2 cellular contexts compared by ENCODE assay signal in the genomic region with DNA sequence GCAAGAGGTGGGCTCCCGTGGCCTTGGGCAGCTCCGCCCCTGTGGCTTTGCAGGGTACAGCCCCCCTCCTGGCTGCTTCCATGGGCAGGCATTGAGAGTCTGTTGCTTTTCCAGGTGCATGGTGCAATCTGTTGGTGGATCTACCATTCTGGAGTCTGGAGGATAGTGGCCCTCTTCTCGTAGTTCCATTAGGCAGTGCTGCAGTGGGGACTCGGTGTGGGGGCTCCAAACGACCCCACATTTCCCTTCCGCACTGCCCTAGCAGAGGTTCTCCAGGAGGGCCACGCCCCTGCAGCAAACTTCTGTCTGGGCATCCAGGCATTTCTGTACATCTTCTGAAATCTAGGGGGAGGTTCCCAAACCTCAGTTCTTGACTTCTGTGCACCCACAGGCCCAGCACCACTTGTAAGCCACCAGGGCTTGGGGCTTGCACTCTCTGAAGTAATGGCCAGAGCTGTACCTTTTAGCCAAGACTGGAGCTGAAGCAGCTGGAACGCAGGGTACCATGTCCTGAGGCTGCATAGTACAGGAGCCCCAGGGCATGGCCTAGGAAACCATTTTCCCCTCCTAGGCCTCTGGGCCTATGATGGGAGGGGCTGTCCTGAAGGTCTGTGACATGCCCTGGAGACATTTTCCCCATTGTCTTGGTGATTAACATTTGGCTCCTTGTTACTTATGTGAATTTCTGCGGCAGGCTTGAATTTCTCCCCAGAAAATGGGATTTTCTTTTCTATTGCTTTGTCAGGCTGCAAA.
A peak's percentile ranks its signal among the peaks of the same experiment; 100 is the strongest.
TF ChIP-seq lines count a peak whose summit lies in the region.

No MANE protein-coding gene starts in this region.

TF ChIP-seq in HepG2, 621 proteins besides CTCF, POLR2A, EP300 and RAD21 (continued from another document and continues in another):
- TF ChIP-seq, protein P1, sequence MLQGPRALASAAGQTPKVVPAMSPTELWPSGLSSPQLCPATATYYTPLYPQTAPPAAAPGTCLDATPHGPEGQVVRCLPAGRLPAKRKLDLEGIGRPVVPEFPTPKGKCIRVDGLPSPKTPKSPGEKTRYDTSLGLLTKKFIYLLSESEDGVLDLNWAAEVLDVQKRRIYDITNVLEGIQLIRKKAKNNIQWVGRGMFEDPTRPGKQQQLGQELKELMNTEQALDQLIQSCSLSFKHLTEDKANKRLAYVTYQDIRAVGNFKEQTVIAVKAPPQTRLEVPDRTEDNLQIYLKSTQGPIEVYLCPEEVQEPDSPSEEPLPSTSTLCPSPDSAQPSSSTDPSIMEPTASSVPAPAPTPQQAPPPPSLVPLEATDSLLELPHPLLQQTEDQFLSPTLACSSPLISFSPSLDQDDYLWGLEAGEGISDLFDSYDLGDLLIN (CRISPR knock-in tag; IDR thresholded peaks at IDR 0.05; ENCODE audit: borderline replicate concordance) = no peak
- TF ChIP-seq WIZ (CRISPR knock-in tag; IDR thresholded peaks at IDR 0.05) = no peak
- TF ChIP-seq ZNF207 (IDR thresholded peaks at IDR 0.05; ENCODE audit: borderline replicate concordance) = no peak
- TF ChIP-seq, protein P2, sequence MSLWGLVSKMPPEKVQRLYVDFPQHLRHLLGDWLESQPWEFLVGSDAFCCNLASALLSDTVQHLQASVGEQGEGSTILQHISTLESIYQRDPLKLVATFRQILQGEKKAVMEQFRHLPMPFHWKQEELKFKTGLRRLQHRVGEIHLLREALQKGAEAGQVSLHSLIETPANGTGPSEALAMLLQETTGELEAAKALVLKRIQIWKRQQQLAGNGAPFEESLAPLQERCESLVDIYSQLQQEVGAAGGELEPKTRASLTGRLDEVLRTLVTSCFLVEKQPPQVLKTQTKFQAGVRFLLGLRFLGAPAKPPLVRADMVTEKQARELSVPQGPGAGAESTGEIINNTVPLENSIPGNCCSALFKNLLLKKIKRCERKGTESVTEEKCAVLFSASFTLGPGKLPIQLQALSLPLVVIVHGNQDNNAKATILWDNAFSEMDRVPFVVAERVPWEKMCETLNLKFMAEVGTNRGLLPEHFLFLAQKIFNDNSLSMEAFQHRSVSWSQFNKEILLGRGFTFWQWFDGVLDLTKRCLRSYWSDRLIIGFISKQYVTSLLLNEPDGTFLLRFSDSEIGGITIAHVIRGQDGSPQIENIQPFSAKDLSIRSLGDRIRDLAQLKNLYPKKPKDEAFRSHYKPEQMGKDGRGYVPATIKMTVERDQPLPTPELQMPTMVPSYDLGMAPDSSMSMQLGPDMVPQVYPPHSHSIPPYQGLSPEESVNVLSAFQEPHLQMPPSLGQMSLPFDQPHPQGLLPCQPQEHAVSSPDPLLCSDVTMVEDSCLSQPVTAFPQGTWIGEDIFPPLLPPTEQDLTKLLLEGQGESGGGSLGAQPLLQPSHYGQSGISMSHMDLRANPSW (CRISPR knock-in tag; IDR thresholded peaks at IDR 0.05; ENCODE audit: borderline replicate concordance) = no peak
- TF ChIP-seq ZNF687 (CRISPR knock-in tag; IDR thresholded peaks at IDR 0.05) = peak; percentile 36; the same call in 1 of the 2 replicates
- no peak for TF ChIP-seq SOX6 (IDR thresholded peaks at IDR 0.05)
- no peak for TF ChIP-seq SOX6 (CRISPR knock-in tag; IDR thresholded peaks at IDR 0.05)
- TF ChIP-seq ZNF709 (CRISPR knock-in tag; IDR thresholded peaks at IDR 0.05) = peak; percentile 71; the same call in 1 of the 2 replicates
- TF ChIP-seq SALL1 (CRISPR knock-in tag; IDR thresholded peaks at IDR 0.05) = peak; percentile 54; the same call in 1 of the 2 replicates
- no peak for TF ChIP-seq ZSCAN25 (CRISPR knock-in tag; IDR thresholded peaks at IDR 0.05)
- 0 out of 2 replicates have a peak, but pooled peaks have one; percentile 32 for TF ChIP-seq POLR2G (IDR thresholded peaks at IDR 0.05; ENCODE audit: low read depth, low read length)
- no peak for TF ChIP-seq AHR (CRISPR knock-in tag; IDR thresholded peaks at IDR 0.05)
- TF ChIP-seq AGO2 (optimal IDR thresholded peaks at IDR 0.05; ENCODE audit: low read depth, low read length) = no peak
- no peak for TF ChIP-seq ARNT (IDR thresholded peaks at IDR 0.05)
- TF ChIP-seq ATF1 (CRISPR knock-in tag; IDR thresholded peaks at IDR 0.05) = no peak
- TF ChIP-seq MED8 (CRISPR knock-in tag; IDR thresholded peaks at IDR 0.05; ENCODE audit: insufficient replicate concordance) = no peak
- peak; percentile 15; the same call in 1 of the 2 replicates for TF ChIP-seq ZMYM4 (CRISPR knock-in tag; IDR thresholded peaks at IDR 0.05)
- TF ChIP-seq ZNF543 (CRISPR knock-in tag; IDR thresholded peaks at IDR 0.05) = no peak
- no peak for TF ChIP-seq ZNF891 (CRISPR knock-in tag; IDR thresholded peaks at IDR 0.05)
- TF ChIP-seq, protein P3, sequence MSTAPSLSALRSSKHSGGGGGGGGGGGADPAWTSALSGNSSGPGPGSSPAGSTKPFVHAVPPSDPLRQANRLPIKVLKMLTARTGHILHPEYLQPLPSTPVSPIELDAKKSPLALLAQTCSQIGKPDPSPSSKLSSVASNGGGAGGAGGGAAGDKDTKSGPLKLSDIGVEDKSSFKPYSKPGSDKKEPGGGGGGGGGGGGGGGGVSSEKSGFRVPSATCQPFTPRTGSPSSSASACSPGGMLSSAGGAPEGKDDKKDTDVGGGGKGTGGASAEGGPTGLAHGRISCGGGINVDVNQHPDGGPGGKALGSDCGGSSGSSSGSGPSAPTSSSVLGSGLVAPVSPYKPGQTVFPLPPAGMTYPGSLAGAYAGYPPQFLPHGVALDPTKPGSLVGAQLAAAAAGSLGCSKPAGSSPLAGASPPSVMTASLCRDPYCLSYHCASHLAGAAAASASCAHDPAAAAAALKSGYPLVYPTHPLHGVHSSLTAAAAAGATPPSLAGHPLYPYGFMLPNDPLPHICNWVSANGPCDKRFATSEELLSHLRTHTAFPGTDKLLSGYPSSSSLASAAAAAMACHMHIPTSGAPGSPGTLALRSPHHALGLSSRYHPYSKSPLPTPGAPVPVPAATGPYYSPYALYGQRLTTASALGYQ (CRISPR knock-in tag; IDR thresholded peaks at IDR 0.05) = no peak

TF ChIP-seq in WTC11, 78 proteins besides CTCF, POLR2A, EP300 and RAD21 (continued from another document):
- TF ChIP-seq NFE2L1 (CRISPR knock-in tag; IDR thresholded peaks at IDR 0.05) = no peak
TF ChIP-seq in WTC11: peak in this region for 0.
